8 cellular contexts compared by ENCODE assay signal in the genomic region with DNA sequence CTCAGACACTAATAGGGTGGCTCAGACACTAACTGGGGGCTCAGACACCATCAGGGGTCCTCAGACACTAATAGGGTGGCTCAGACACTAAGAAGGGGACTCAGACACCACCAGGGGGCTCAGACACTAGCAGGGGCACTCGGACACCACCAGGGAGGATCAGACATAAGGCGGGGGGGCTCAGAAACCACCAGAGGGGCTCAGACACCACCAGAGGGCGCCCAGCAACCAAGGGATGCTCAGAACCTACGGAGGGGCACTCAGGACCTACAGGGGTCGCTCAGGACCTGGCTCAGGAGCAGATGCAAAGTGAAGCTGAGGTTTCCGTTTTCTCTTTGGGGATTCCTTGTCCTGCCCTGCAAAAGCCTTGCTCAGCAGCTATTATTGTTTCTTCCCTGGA.
DNase-seq lines count a peak whose midpoint lies in the region; ATAC-seq and TF ChIP-seq lines count a peak whose summit lies in the region.

No MANE protein-coding gene starts in this region.

- WGBS in sigmoid colon, 2 donors, result 23 to 36% methylated on average over 6 of the region's 6 CpGs

- H3K27ac ChIP-seq in sigmoid colon, result no peak overlapping the region

- no peaks in the 10 kb centered on the region for H3K9me3 ChIP-seq in sigmoid colon

- TF ChIP-seq EP300 in sigmoid colon (IDR thresholded peaks at IDR 0.05), result no peak

- no peak for TF ChIP-seq POLR2A in sigmoid colon (IDR thresholded peaks at IDR 0.05)

- no peak overlapping the region for H3K4me3 ChIP-seq in sigmoid colon

- POLR2A ChIA-PET in GM10248 (lab: Yijun Ruan, JAX), result no interaction called here

- CTCF ChIA-PET in GM10248 (lab: Yijun Ruan, JAX), result interaction anchor here (1.4 to 1.9 kb wide), 4 partner anchors 21 to 27 kb away, joined by 3 to 7 read pairs (median 4); no protein-coding TSS in a partner anchor

- ATAC-seq in HG02623 (IDR thresholded peaks at IDR 0.05; ENCODE audit: unreplicated experiment) (no peak), left cardiac atrium (no peak)

- DNase-seq in GM10248 (ENCODE audit: extremely low spot score) (peak; percentile 24), NCI-H69 (lab: John Stamatoyannopoulos, UW) (peak; percentile 79), HCEC 1CT (no peak), sigmoid colon (no peak), left cardiac atrium (no peak)
- peak; percentile 74 for DNase-seq in activated T-cell treated with anti-CD3 and anti-CD28 coated beads, Interleukin-2, amount 50 U/mL, for 1 hour
- peak; percentile 62 to 80 for DNase-seq in stimulated activated CD4-positive, alpha-beta T cell treated with anti-CD3 and anti-CD28 coated beads, Interleukin-2, amount 100 ng/mL, for 24 hours

- H3K27me3 ChIP-seq in sigmoid colon, result peaks cover 0 to 10% (median 0%) of the 10 kb centered on the region in 3 donors

- intact Hi-C loops in sigmoid colon (cut with DNase I) (no loop called here), left cardiac atrium (cut with DNase I) (no loop called here)

- TF ChIP-seq CTCF in GM10248 (IDR thresholded peaks at IDR 0.05; ENCODE audit: control extremely low read depth, extremely low read depth, low read depth, missing control alignments) (peak; percentile 39), sigmoid colon (IDR thresholded peaks at IDR 0.05) (no peak)

- no peaks in the 10 kb centered on the region for H3K4me1 ChIP-seq in sigmoid colon

- no peaks in the 10 kb centered on the region for H3K36me3 ChIP-seq in sigmoid colon

Comparison
In these comparisons a context has a peak if more than half of its experiments do, and no peak if none do; other contexts are left out.
1. DNase-seq: peak in GM10248 (single experiment), NCI-H69 (single experiment), activated T-cell treated with anti-CD3 and anti-CD28 coated beads, Interleukin-2, amount 50 U/mL, for 1 hour (single experiment) and stimulated activated CD4-positive, alpha-beta T cell treated with anti-CD3 and anti-CD28 coated beads, Interleukin-2, amount 100 ng/mL, for 24 hours (2 of 2); none in HCEC 1CT (single experiment), sigmoid colon (single experiment) and left cardiac atrium (single experiment).